ENCODE assay signal across 2 cellular contexts in genomic region chr4:177391953-177392352, GRCh38.
TF ChIP-seq lines count a peak whose summit lies in the region.

No MANE protein-coding gene starts in this region.

TF ChIP-seq in IMR-90, 13 proteins besides CTCF, POLR2A, EP300 and RAD21:
- TF ChIP-seq ELK1 (IDR thresholded peaks at IDR 0.05; ENCODE audit: borderline replicate concordance, low read depth, low read length) (no peak), CEBPB (IDR thresholded peaks at IDR 0.05; ENCODE audit: low read depth, low read length) (peak; percentile 52)

TF ChIP-seq in SK-N-SH, 30 proteins besides CTCF, POLR2A, EP300 and RAD21:
- no peak for TF ChIP-seq ZBTB33 (IDR thresholded peaks at IDR 0.05; ENCODE audit: borderline replicate concordance, low read depth)
- TF ChIP-seq REST (IDR thresholded peaks at IDR 0.05; ENCODE audit: low read depth, low read length): no peak
- no peak for TF ChIP-seq PBX3 (IDR thresholded peaks at IDR 0.05)
- no peak for TF ChIP-seq USF1 (IDR thresholded peaks at IDR 0.05; ENCODE audit: borderline replicate concordance, low read depth)
- no peak for TF ChIP-seq POLR2AphosphoS5 (IDR thresholded peaks at IDR 0.05; ENCODE audit: low read depth, low read length)
- TF ChIP-seq NRF1 (IDR thresholded peaks at IDR 0.05; ENCODE audit: low read depth, low read length): no peak
- no peak for TF ChIP-seq GABPA (IDR thresholded peaks at IDR 0.05; ENCODE audit: low read depth)
- no peak for TF ChIP-seq MXI1 (IDR thresholded peaks at IDR 0.05; ENCODE audit: low read depth, low read length)
- no peak for TF ChIP-seq CHD2 (IDR thresholded peaks at IDR 0.05; ENCODE audit: low read length, partially characterized antibody)
- no peak for TF ChIP-seq FOSL2 (IDR thresholded peaks at IDR 0.05; ENCODE audit: borderline replicate concordance, low read depth)
- TF ChIP-seq FOXJ3 (CRISPR knock-in tag; IDR thresholded peaks at IDR 0.05): no peak
- TF ChIP-seq IRF3 (IDR thresholded peaks at IDR 0.05; ENCODE audit: low read depth, low read length): no peak
- TF ChIP-seq YY1 (IDR thresholded peaks at IDR 0.05; ENCODE audit: low read depth): no peak
- TF ChIP-seq SIN3A (IDR thresholded peaks at IDR 0.05; ENCODE audit: borderline replicate concordance, low read depth, low read length): no peak
- no peak for TF ChIP-seq RXRA (IDR thresholded peaks at IDR 0.05; ENCODE audit: borderline replicate concordance, low read depth)
- no peak for TF ChIP-seq TAF1 (IDR thresholded peaks at IDR 0.05; ENCODE audit: borderline replicate concordance, low read depth, low read length)
- no peak for TF ChIP-seq SMC3 (IDR thresholded peaks at IDR 0.05; ENCODE audit: low read depth, low read length)
- no peak for TF ChIP-seq MAX (IDR thresholded peaks at IDR 0.05; ENCODE audit: low read depth)
